ENCODE assay signal across 1 cellular context in the genomic region with DNA sequence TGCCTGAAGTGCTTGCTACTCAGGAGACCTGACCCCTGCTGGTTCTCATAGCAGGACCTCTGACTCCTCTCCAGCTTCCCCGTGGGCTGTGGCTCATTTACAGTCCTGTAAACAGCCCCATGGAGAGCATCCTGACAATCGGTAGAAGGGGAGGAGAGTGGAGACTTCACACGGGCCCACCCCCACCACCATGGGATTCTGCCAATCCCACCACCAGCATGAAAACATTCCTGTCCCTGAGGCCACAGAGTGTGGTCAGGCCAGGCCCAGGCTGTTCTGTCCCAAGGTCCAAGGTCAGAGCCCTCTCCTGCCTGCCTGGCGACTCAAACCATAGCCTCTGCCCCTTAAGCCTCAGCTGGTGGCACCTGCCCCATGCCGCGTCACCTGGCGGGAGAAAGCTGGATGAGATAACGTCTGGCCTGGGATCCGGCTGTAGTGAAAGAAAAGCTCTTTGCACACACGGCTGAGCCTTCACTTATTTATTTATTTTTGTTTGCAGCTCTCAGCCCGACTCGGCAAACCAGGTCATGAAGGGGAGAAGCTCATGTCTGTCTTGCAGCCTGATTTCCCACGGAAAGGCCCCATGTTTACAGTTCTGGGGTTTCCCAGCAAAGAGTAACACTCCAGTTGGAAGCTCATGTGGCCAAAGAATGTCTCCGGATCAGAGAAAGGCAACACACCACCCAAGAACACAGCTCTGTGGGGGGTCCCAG.
TF ChIP-seq lines count a peak whose summit lies in the region.

No MANE protein-coding gene starts in this region.

TF ChIP-seq in A549, 52 proteins besides CTCF, POLR2A, EP300 and RAD21 (continued from another document):
- no peak for TF ChIP-seq REST (IDR thresholded peaks at IDR 0.05)
TF ChIP-seq in A549: peak in this region for 0.
